Comparison of ENCODE assay signal across 11 cellular contexts in the genomic region with DNA sequence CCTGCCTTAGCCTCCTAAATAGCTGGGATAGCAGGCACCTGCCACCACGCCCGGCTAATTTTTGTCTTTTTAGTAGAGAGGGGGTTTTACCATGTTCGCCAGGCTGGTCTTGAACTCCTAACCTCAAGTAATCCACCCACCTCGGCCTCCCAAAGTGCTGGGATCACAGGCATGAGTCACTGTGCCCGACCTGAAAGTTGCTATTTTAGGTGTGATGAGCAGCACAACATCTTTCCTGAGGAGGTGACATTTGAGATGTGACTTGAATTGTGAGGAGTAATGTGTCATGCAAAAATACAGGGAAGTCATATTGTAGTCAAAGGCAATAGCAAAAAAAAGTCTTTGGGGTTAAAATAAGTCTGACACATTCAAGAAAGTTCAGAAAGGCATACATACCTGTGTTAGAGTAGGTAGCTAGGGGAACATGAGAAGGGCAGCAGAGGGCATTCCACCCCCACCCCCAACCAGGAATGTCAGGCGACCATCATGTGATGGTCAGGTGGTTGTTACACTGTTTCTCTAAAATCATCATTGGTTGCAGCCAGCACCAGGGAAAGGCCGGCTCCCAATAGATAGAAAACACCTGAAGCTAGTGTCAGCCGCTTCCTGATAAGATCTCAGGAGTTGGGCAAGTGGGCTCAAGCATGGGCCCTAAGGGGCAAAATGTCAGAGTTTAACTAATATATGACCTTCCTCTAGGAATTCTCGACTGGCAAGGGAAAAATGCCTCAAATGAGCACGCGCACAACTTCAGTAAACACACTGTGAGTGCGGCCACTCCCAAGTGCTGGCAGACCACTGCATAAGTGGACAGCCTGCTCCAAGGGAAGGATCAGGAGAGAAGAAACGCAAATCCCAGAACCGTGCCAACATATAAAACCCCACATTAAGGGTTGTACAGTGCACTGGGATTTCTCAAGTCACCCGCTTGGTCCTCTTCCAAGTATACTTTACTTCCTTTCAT. TPM values are rescaled to one million over a fixed set of nuclear protein-coding genes. Genes with fewer than 3 reads are reported as not detected.
DNase-seq lines count a peak whose midpoint lies in the region; ATAC-seq, FAIRE-seq and TF ChIP-seq lines count a peak whose summit lies in the region.
"Had no signal": no experiment of that assay in that cellular context is flagged by ENCODE, and none has a peak within 500 bp of the region (broad histone marks: within the 10 kb centered on the region; RNA-seq: fewer than 3 reads in every experiment).

A gene with protein sequence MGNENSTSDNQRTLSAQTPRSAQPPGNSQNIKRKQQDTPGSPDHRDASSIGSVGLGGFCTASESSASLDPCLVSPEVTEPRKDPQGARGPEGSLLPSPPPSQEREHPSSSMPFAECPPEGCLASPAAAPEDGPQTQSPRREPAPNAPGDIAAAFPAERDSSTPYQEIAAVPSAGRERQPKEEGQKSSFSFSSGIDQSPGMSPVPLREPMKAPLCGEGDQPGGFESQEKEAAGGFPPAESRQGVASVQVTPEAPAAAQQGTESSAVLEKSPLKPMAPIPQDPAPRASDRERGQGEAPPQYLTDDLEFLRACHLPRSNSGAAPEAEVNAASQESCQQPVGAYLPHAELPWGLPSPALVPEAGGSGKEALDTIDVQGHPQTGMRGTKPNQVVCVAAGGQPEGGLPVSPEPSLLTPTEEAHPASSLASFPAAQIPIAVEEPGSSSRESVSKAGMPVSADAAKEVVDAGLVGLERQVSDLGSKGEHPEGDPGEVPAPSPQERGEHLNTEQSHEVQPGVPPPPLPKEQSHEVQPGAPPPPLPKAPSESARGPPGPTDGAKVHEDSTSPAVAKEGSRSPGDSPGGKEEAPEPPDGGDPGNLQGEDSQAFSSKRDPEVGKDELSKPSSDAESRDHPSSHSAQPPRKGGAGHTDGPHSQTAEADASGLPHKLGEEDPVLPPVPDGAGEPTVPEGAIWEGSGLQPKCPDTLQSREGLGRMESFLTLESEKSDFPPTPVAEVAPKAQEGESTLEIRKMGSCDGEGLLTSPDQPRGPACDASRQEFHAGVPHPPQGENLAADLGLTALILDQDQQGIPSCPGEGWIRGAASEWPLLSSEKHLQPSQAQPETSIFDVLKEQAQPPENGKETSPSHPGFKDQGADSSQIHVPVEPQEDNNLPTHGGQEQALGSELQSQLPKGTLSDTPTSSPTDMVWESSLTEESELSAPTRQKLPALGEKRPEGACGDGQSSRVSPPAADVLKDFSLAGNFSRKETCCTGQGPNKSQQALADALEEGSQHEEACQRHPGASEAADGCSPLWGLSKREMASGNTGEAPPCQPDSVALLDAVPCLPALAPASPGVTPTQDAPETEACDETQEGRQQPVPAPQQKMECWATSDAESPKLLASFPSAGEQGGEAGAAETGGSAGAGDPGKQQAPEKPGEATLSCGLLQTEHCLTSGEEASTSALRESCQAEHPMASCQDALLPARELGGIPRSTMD (N-terminal part only) (plus strand): TSS at position 803 of the 964 bp plus-strand sequence. CDS start 32,819 bp downstream, outside the sequence.

- no peak within 1 kb of the TSS for H3K9ac ChIP-seq in keratinocyte (ENCODE audit: control insufficient read depth, extremely low read depth, insufficient read depth, low read length)

- H3K4me2 ChIP-seq in keratinocyte (ENCODE audit: control insufficient read depth, extremely low read depth, insufficient read depth, low read depth, low read length), result no peak within 1 kb of the TSS

- POLR2A ChIA-PET in HEK293T (lab: Yijun Ruan, JAX), result no interaction called here

- CTCF ChIA-PET in HEK293T (lab: Yijun Ruan, JAX), result interaction anchor here (0.6 kb wide), 1 partner anchor 75 kb away, joined by 3 read pairs; no protein-coding TSS in a partner anchor

- H2AFZ ChIP-seq in keratinocyte (ENCODE audit: control insufficient read depth, low read length), result no peak within 1 kb of the TSS

- H3K9me3 ChIP-seq in keratinocyte (ENCODE audit: control insufficient read depth, low read depth, low read length) (peaks cover 6% of the 10 kb centered on the region), sigmoid colon (peaks cover 0 to 10% (median 1%) of the 10 kb centered on the region in 4 donors), BE2C (no peaks in the 10 kb centered on the region)

- TF ChIP-seq EP300 in sigmoid colon (IDR thresholded peaks at IDR 0.05), result no peak

- dilution Hi-C loops in keratinocyte (cut with MboI; ENCODE audit: extremely low pct_ligation_motif_present, low sequenced_read_pairs), result no loop called here

- H3K27ac ChIP-seq in caudate nucleus (ENCODE audit: low read depth, low read length) (peak within 1 kb of the TSS; percentile 44), keratinocyte (ENCODE audit: control insufficient read depth, insufficient read depth, low read length) (no peak within 1 kb of the TSS), sigmoid colon (peak within 1 kb of the TSS; percentile 55 to 89 (median 85))

- intact Hi-C loops in sigmoid colon (cut with DNase I), result no loop called here

- WGBS in sigmoid colon, 2 donors, result 83 to 90% methylated on average over 15 of the region's 15 CpGs

- DNase-seq in HT1080 (ENCODE audit: low read depth) (peak; percentile 36), caudate nucleus (lab: John Stamatoyannopoulos, UW) (peak in 41 of 61 donors; percentile 3 to 91 (median 38)), keratinocyte (ENCODE audit: low read depth, low spot score) (no peak), sigmoid colon (peak; percentile 77), BE2C (no peak), hippocampal formation (lab: John Stamatoyannopoulos, UW) (no peak), HEK293T (ENCODE audit: extremely low spot score) (no peak)
- DNase-seq: DMS 273 treated with DMSO at 0.1 percent for 48 hours, naive B cell, NCI-H446 treated with DMSO at 0.1 percent for 48 hours had no signal

- H3K4me3 ChIP-seq in keratinocyte (ENCODE audit: control insufficient read depth in 2 of 3, extremely low read depth in 1 of 3, insufficient read depth in 2 of 3, low read depth in 1 of 3, low read length in 3 of 3), result no peak within 1 kb of the TSS
- H3K4me3 ChIP-seq in sigmoid colon, result no peak within 1 kb of the TSS
- H3K4me3 ChIP-seq in BE2C (ENCODE audit: low read depth, low read length), result no peak within 1 kb of the TSS

- TF ChIP-seq CTCF in keratinocyte (optimal IDR thresholded peaks at IDR 0.05 in 1 of 3, IDR thresholded peaks at IDR 0.05 in 1 of 3, conservative IDR thresholded peaks at IDR 0.05 in 1 of 3; ENCODE audit: extremely low read depth in 1 of 3, insufficient read depth in 2 of 3, low read length in 3 of 3), result no peak
- TF ChIP-seq CTCF in sigmoid colon (IDR thresholded peaks at IDR 0.05), result no peak
- no peak for TF ChIP-seq CTCF in BE2C (IDR thresholded peaks at IDR 0.05; ENCODE audit: low read depth, low read length)

- ATAC-seq in HG02852 (IDR thresholded peaks at IDR 0.05; ENCODE audit: unreplicated experiment), result no peak

- H4K20me1 ChIP-seq in keratinocyte (ENCODE audit: control insufficient read depth, extremely low read depth, insufficient read depth, low read length), result no peaks in the 10 kb centered on the region

- H3K9me1 ChIP-seq in keratinocyte (ENCODE audit: control insufficient read depth, extremely low read depth, insufficient read depth, low read length), result no peaks in the 10 kb centered on the region

- no peak for FAIRE-seq in keratinocyte (lab: Jason Lieb, UNC)

- H3K79me2 ChIP-seq in keratinocyte (ENCODE audit: control insufficient read depth, insufficient read depth, low read length), result no peaks in the 10 kb centered on the region

- H3K4me1 ChIP-seq in keratinocyte (ENCODE audit: control insufficient read depth, extremely low read depth, insufficient read depth, low read length) (no peaks in the 10 kb centered on the region), sigmoid colon (peaks cover 0 to 33% (median 25%) of the 10 kb centered on the region in 4 donors), BE2C (no peaks in the 10 kb centered on the region)

- H3K27me3 ChIP-seq in keratinocyte (ENCODE audit: control insufficient read depth, extremely low read depth, insufficient read depth, low read length) (no peaks in the 10 kb centered on the region), sigmoid colon (no peaks in the 10 kb centered on the region), BE2C (no peaks in the 10 kb centered on the region)

- no peaks in the 10 kb centered on the region for H3K36me3 ChIP-seq in keratinocyte (ENCODE audit: control insufficient read depth in 2 of 2, extremely low read depth in 1 of 2, insufficient read depth in 2 of 2, low read length in 2 of 2)
- H3K36me3 ChIP-seq in sigmoid colon, result no peaks in the 10 kb centered on the region
- H3K36me3 ChIP-seq in BE2C, result no peaks in the 10 kb centered on the region

- no peak for TF ChIP-seq POLR2A in sigmoid colon (IDR thresholded peaks at IDR 0.05)

TF ChIP-seq in HEK293T, 16 proteins besides CTCF, POLR2A, EP300 and RAD21 (continues in another document):
- no peak for TF ChIP-seq SUZ12 (IDR thresholded peaks at IDR 0.05)
- no peak for TF ChIP-seq LEF1 (IDR thresholded peaks at IDR 0.05; ENCODE audit: borderline replicate concordance)
- TF ChIP-seq FOXM1 (IDR thresholded peaks at IDR 0.05; ENCODE audit: borderline replicate concordance), result no peak
- no peak for TF ChIP-seq FOXK2 (IDR thresholded peaks at IDR 0.05)
- no peak for TF ChIP-seq CTBP1 (IDR thresholded peaks at IDR 0.05; ENCODE audit: borderline replicate concordance)
- no peak for TF ChIP-seq NFRKB (IDR thresholded peaks at IDR 0.05)
- TF ChIP-seq L3MBTL2 (conservative IDR thresholded peaks at IDR 0.05), result no peak
- no peak for TF ChIP-seq BHLHE40 (IDR thresholded peaks at IDR 0.05; ENCODE audit: borderline replicate concordance)
- TF ChIP-seq SP1 (IDR thresholded peaks at IDR 0.05), result no peak
- TF ChIP-seq TARDBP (IDR thresholded peaks at IDR 0.05), result no peak

RNA-seq across cellular contexts. Expression of the gene that starts here (rescaled TPM):
- total RNA-seq in HT1080 (2014; rRNA removed; shearing (Covaris generic)), result 13.3 and 20.3 TPM in 2 replicates
- 21.1 and 27.4 TPM in 2 replicates for polyA plus RNA-seq in HT1080 (2015; cell fraction: cytosol; rRNA removed)
- polyA plus RNA-seq in HT1080 (2015; cell fraction: nucleus; rRNA removed), result 23.7 and 28.0 TPM in 2 replicates
- 6.8 to 20.9 TPM (median 12.8 TPM) in 3 replicates for polyA plus RNA-seq in keratinocyte
- polyA plus RNA-seq in keratinocyte (2011; ENCODE audit: low read depth), result 160 TPM
- 14.6 and 17.7 TPM in 2 replicates for polyA plus RNA-seq in keratinocyte (2011; cell fraction: cytosol; rRNA removed)
- 46.6 and 47.1 TPM in 2 replicates for polyA plus RNA-seq in keratinocyte (2011; cell fraction: nucleus; rRNA removed)
- 16.0 and 58.4 TPM in 2 replicates for polyA plus RNA-seq in keratinocyte (2012; ENCODE audit: low replicate concordance)
- 16.0 to 24.0 TPM (median 17.2 TPM) in 3 replicates for polyA minus RNA-seq in keratinocyte
- polyA minus RNA-seq in keratinocyte (2011; cell fraction: cytosol; rRNA and poly(A)+ RNA removed), result 4.2 TPM
- 18.1 and 24.6 TPM in 2 replicates for polyA minus RNA-seq in keratinocyte (2011; cell fraction: nucleus; rRNA and poly(A)+ RNA removed)
- total RNA-seq in sigmoid colon, result 100 to 1,000 TPM in 1 of 4 donors, 10 to 100 TPM in 3; 64.2 to 173 (median 73.3) TPM
- polyA plus RNA-seq in sigmoid colon, result 10 to 100 TPM; 43.7 to 77.7 (median 55.3) TPM
- 89.4 TPM for polyA plus RNA-seq in BE2C (2012; ENCODE audit: insufficient read depth, insufficient read length, low read depth)

Comparison
In these comparisons a context has a peak if more than half of its experiments do, and no peak if none do; other contexts are left out.
1. DNase-seq: peak in HT1080 (single experiment), caudate nucleus (41 of 61) and sigmoid colon (single experiment); none in keratinocyte (single experiment), BE2C (single experiment), hippocampal formation (0 of 2) and HEK293T (single experiment).